In the genomic region with DNA sequence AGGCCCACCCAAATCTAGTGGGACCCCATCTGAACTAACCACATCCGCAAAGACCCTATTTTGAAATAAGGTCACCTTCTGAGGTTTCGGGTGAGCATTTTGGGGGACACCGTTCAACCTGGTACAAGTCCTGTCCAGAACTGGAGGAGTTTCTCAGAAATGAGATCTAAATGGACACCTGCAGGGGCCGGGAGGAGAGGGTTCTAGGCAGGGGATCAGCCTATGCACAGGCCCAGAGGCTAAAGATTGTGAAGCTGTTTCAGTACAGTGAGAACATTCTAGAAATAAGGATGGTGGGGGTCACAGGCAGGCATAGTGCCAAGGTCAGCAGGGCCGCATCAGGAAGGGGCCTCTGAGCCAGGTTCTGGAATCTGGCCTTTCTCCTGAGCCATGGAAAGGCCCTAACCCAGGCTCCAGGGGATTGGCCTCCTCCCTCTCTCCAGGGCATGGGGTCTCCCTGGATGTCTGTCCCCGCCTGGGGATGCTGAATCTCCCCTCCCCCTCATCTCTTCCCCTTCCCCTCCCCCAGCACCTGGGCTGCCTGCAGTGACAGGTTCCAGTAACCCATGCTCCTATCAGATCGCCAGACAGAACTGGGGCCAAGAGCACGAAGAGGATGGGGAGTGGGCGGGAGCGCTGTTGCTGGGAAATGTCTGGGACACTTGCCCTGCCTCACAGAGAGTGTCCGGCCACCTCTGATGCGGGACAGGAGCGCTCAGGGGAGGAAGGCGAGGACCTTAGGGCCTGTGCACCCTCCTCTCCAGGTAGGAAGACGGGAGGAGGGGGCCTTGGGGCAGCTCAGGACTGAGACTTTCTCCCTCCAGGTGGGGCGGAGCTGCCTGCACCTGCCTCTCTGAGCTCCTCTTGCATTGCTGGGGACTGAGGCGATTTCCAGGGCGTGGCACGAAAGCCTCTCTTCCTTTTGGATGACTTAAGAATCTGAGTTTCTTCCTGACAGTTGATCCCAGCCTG, we compare ENCODE assay signal across 26 cellular contexts.
"Had no signal": no experiment of that assay in that cellular context is flagged by ENCODE, and none has a peak within 500 bp of the region (broad histone marks: within the 10 kb centered on the region; RNA-seq: fewer than 3 reads in every experiment).

No MANE protein-coding gene starts in this region.

- H3K36me3 ChIP-seq: gastroesophageal sphincter, heart left ventricle, stomach, suprapubic skin, tibial nerve, uterus had no signal

- H3K9me3 Mint-ChIP-seq: activated B cell treated with CpG ODN at 0.5 μM for 24 hours; effector memory CD8-positive, alpha-beta T cell; nephron; stimulated activated memory B cell treated with anti-CD40 and anti-IgM and Interleukin-4, amounts not matched to agents 10 μg/mL and 1 μg/mL and 100 μg/mL, for 72 hours; T-helper 1 cell treated with Interleukin-12 subunit alpha and Interleukin-12 subunit beta and Interleukin-4 antibody, amounts not matched to agents 30 μg/mL and 1 μg/mL, for 36 hours had no signal

- H3K4me1 Mint-ChIP-seq: activated B cell treated with CpG ODN at 0.5 μM for 24 hours; stimulated activated memory B cell treated with anti-CD40 and anti-IgM and Interleukin-4, amounts not matched to agents 10 μg/mL and 1 μg/mL and 100 μg/mL, for 72 hours had no signal

- H3K9me3 ChIP-seq: body of pancreas, gastroesophageal sphincter, heart left ventricle, stomach, suprapubic skin, tibial nerve, uterus had no signal

- H3K4me1 ChIP-seq: body of pancreas, gastroesophageal sphincter, heart left ventricle, stomach, suprapubic skin, tibial nerve, uterus had no signal

- H3K27me3 ChIP-seq: body of pancreas, uterus had no signal

- ATAC-seq: activated CD4-positive, alpha-beta T cell treated with anti-CD3 and anti-CD28 coated beads for 36 hours; body of pancreas; effector memory CD8-positive, alpha-beta T cell; gastroesophageal sphincter; left cardiac atrium; stimulated activated memory B cell treated with anti-CD40 and anti-IgM and Interleukin-4, amounts not matched to agents 10 μg/mL and 1 μg/mL and 100 μg/mL, for 72 hours had no signal

- FAIRE-seq: colon, islet of Langerhans, small intestine had no signal

- H3K4me3 Mint-ChIP-seq: activated B cell treated with CpG ODN at 0.5 μM for 24 hours; activated CD4-positive, alpha-beta T cell treated with anti-CD3 and anti-CD28 coated beads for 36 hours; activated naive CD8-positive, alpha-beta T cell treated with anti-CD3 and anti-CD28 coated beads, Interleukin-2, amount 10 ng/mL, durations not matched to agents 7 days and 5 days; effector memory CD8-positive, alpha-beta T cell; nephron; stimulated activated memory B cell treated with anti-CD40 and anti-IgM and Interleukin-4, amounts not matched to agents 10 μg/mL and 1 μg/mL and 100 μg/mL, for 72 hours; T-helper 1 cell treated with Interleukin-12 subunit alpha and Interleukin-12 subunit beta and Interleukin-4 antibody, amounts not matched to agents 30 μg/mL and 1 μg/mL, for 36 hours had no signal

- H3K36me3 Mint-ChIP-seq: activated naive CD8-positive, alpha-beta T cell treated with anti-CD3 and anti-CD28 coated beads, Interleukin-2, amount 10 ng/mL, durations not matched to agents 7 days and 5 days; stimulated activated memory B cell treated with anti-CD40 and anti-IgM and Interleukin-4, amounts not matched to agents 10 μg/mL and 1 μg/mL and 100 μg/mL, for 72 hours had no signal

- H3K27ac Mint-ChIP-seq: activated B cell treated with CpG ODN at 0.5 μM for 24 hours; activated naive CD8-positive, alpha-beta T cell treated with anti-CD3 and anti-CD28 coated beads, Interleukin-2, amount 10 ng/mL, durations not matched to agents 7 days and 5 days; effector memory CD8-positive, alpha-beta T cell; nephron; stimulated activated memory B cell treated with anti-CD40 and anti-IgM and Interleukin-4, amounts not matched to agents 10 μg/mL and 1 μg/mL and 100 μg/mL, for 72 hours; T-helper 1 cell treated with Interleukin-12 subunit alpha and Interleukin-12 subunit beta and Interleukin-4 antibody, amounts not matched to agents 30 μg/mL and 1 μg/mL, for 36 hours had no signal

- H3K27ac ChIP-seq: body of pancreas, gastroesophageal sphincter, heart left ventricle, stomach, suprapubic skin, tibial nerve, uterus had no signal

- H3K4me3 ChIP-seq: body of pancreas, gastroesophageal sphincter, heart left ventricle, stomach, suprapubic skin, tibial nerve, uterus had no signal

- DNase-seq: activated B cell treated with CpG ODN at 0.5 μM for 24 hours; activated CD4-positive, alpha-beta T cell treated with anti-CD3 and anti-CD28 coated beads for 36 hours; activated CD4-positive, alpha-beta T cell treated with anti-CD3 and anti-CD28 coated beads, Interleukin-2, amount 50 U/mL, for 4 hours; activated CD8-positive, alpha-beta memory T cell treated with anti-CD3 and anti-CD28 coated beads, Interleukin-2, amount 50 U/mL, for 48 hours; activated naive CD4-positive, alpha-beta T cell treated with Interleukin-2 at 50 U/mL for 16 hours; activated naive CD8-positive, alpha-beta T cell treated with anti-CD3 and anti-CD28 coated beads, Interleukin-2, amount 10 ng/mL, durations not matched to agents 7 days and 5 days; activated T-cell treated with anti-CD3 and anti-CD28 coated beads, Interleukin-2, amount 50 U/mL, for 48 hours; body of pancreas; central memory CD4-positive, alpha-beta T cell; effector memory CD8-positive, alpha-beta T cell; heart left ventricle; left cardiac atrium; occipital lobe; small intestine; stimulated activated CD4-positive, alpha-beta T cell treated with anti-CD3 and anti-CD28 coated beads, Interleukin-15, amount 100 ng/mL, for 24 hours; stomach; T1000; uterus had no signal
